25 cellular contexts compared by ENCODE assay signal in genomic region chr2:10865841-10866240, GRCh38. TPM values are rescaled to one million over a fixed set of nuclear protein-coding genes. Genes with fewer than 3 reads are reported as not detected.
A peak's percentile ranks its signal among the peaks of the same experiment; 100 is the strongest.
DNase-seq lines count a peak whose midpoint lies in the region; ATAC-seq, FAIRE-seq and TF ChIP-seq lines count a peak whose summit lies in the region.
"Had no signal": no experiment of that assay in that cellular context is flagged by ENCODE, and none has a peak within 500 bp of the region (broad histone marks: within the 10 kb centered on the region; RNA-seq: fewer than 3 reads in every experiment).

No MANE protein-coding gene starts in this region.

- intact Hi-C loops in heart right ventricle (cut with DNase I) = no loop called here
- intact Hi-C loops in cardiac septum (cut with DNase I) = loop anchor here (2.0 kb wide), 1 partner anchor 19 kb away; no protein-coding TSS in a partner anchor
- intact Hi-C loops in psoas muscle (cut with DNase I) = no loop called here

- no peak for TF ChIP-seq CTCF in heart right ventricle (IDR thresholded peaks at IDR 0.05)
- TF ChIP-seq CTCF in psoas muscle (IDR thresholded peaks at IDR 0.05) = no peak

- H3K27me3 ChIP-seq in heart right ventricle (peaks cover 0 to 22% (median 4%) of the 10 kb centered on the region in 7 donors), psoas muscle (ENCODE audit: insufficient read depth in 3 of 3, low read length in 2 of 3) (peaks cover 0 to 3% (median 0%) of the 10 kb centered on the region in 3 donors)
- H3K27me3 ChIP-seq: Peyer's patch had no signal

- peak; percentile 48 for FAIRE-seq in GM12891 (lab: Jason Lieb, UNC)
- FAIRE-seq: D721Med, HepG2 had no signal

- no peak for TF ChIP-seq POLR2A in GM12891 (IDR thresholded peaks at IDR 0.05; ENCODE audit: low read depth, low read length)

- H3K9me3 ChIP-seq in heart right ventricle = no peaks in the 10 kb centered on the region
- no peaks in the 10 kb centered on the region for H3K9me3 ChIP-seq in psoas muscle
- H3K9me3 ChIP-seq: Peyer's patch, SJCRH30 had no signal

- 68 to 77% methylated on average over 10 of the region's 10 CpGs for WGBS in heart right ventricle, 2 donors
- WGBS in psoas muscle, 3 donors = 58 to 64% (median 61%) methylated on average over 10 of the region's 10 CpGs

- no peak for ATAC-seq in heart right ventricle
- peak in 2 of 4 donors; percentile 21 to 29 for ATAC-seq in psoas muscle
- no peak for ATAC-seq in HG03520 (IDR thresholded peaks at IDR 0.05; ENCODE audit: unreplicated experiment)
- ATAC-seq: SK-N-SH treated with all-trans-retinoic acid at 6 μM for 48 hours had no signal

- H3K4me3 ChIP-seq in heart right ventricle (no peak overlapping the region), psoas muscle (no peak overlapping the region)
- H3K4me3 ChIP-seq: Peyer's patch, SJCRH30 had no signal

- no peaks in the 10 kb centered on the region for H3K36me3 ChIP-seq in heart right ventricle
- no peaks in the 10 kb centered on the region for H3K36me3 ChIP-seq in psoas muscle (ENCODE audit: insufficient read depth in 1 of 2, low read depth in 1 of 2)
- H3K36me3 ChIP-seq: Peyer's patch, SJCRH30 had no signal

- DNase-seq in heart right ventricle (no peak), cardiac septum (ENCODE audit: low spot score) (no peak), GM12891 (ENCODE audit: insufficient read length, low spot score) (no peak), RPMI8226 (peak; percentile 41), psoas muscle (no peak), pons (ENCODE audit: low spot score) (no peak), NCI-H82 (lab: John Stamatoyannopoulos, UW) (no peak)
- DNase-seq: Kasumi-1, MV-4-11, NCI-H1105 treated with DMSO at 0.1 percent for 48 hours, NCI-H146, NCI-H1930, NCI-H2107, NCI-H446, NCI-H524 treated with DMSO at 0.1 percent for 48 hours, OCI-M1, Peyer's patch, SJCRH30 had no signal

- H3K4me1 ChIP-seq in heart right ventricle = peaks cover 15 to 86% (median 44%) of the 10 kb centered on the region in 9 donors
- peaks cover 29% of the 10 kb centered on the region for H3K4me1 ChIP-seq in psoas muscle
- H3K4me1 ChIP-seq: SJCRH30 had no signal

- H3K27ac ChIP-seq in heart right ventricle (peak overlapping the region in 7 of 10 donors; percentile 49 to 90 (median 74)), psoas muscle (peak overlapping the region; percentile 72)
- H3K27ac ChIP-seq: Peyer's patch, SJCRH30 had no signal

TF ChIP-seq in GM12891, 5 proteins besides CTCF, POLR2A, EP300 and RAD21:
- TF ChIP-seq SPI1 (IDR thresholded peaks at IDR 0.05; ENCODE audit: low read depth, low read length) (no peak), POU2F2 (IDR thresholded peaks at IDR 0.05; ENCODE audit: low read depth, low read length) (no peak)

RNA-seq across cellular contexts. Expression of gene KCNF1, which starts 45.9 kb away (rescaled TPM):
- total RNA-seq in heart right ventricle (under 1 TPM in 7 of 10 donors, not detected in 3; 0.10 to 0.42 (median 0.23) TPM), cardiac septum (0.27 TPM), psoas muscle (not detected)
- polyA plus RNA-seq in heart right ventricle (under 1 TPM in 1 of 2 donors, not detected in 1; 0.25 TPM), psoas muscle (under 1 TPM in 2 of 3 donors, not detected in 1; 0.06 to 0.07 TPM)
- polyA plus RNA-seq in GM12891 (2012; ENCODE audit: low read depth, missing spikeins) = not detected
- total RNA-seq: CD4-positive, CD25-positive, alpha-beta regulatory T cell; Daoy had no signal
- polyA plus RNA-seq: BJ; CD4-positive, CD25-positive, alpha-beta regulatory T cell had no signal

RNA-seq across cellular contexts. Expression of gene PDIA6, which starts 53.3 kb away (rescaled TPM):
- total RNA-seq in heart right ventricle (100 to 1,000 TPM in 6 of 10 donors, 10 to 100 TPM in 4; 86.9 to 174 (median 107) TPM), cardiac septum (130 TPM), psoas muscle (10 to 100 TPM; 40.1 to 61.7 (median 51.7) TPM)
- polyA plus RNA-seq in heart right ventricle (100 to 1,000 TPM in 1 of 2 donors, 10 to 100 TPM in 1; 24.7 to 317 TPM), psoas muscle (100 to 1,000 TPM in 1 of 3 donors, 10 to 100 TPM in 2; 55.1 to 139 (median 80.0) TPM)
- 141 TPM for polyA plus RNA-seq in GM12891 (2012; ENCODE audit: low read depth, missing spikeins)
